ENCODE assay signal across 21 cellular contexts in genomic region chr2:85907671-85908157, GRCh38. TPM values are rescaled to one million over a fixed set of nuclear protein-coding genes. Genes with fewer than 3 reads are reported as not detected.
DNase-seq lines count a peak whose midpoint lies in the region; ATAC-seq, FAIRE-seq and TF ChIP-seq lines count a peak whose summit lies in the region.
"Had no signal": no experiment of that assay in that cellular context is flagged by ENCODE, and none has a peak within 500 bp of the region (broad histone marks: within the 10 kb centered on the region; RNA-seq: fewer than 3 reads in every experiment).

No MANE protein-coding gene starts in this region.

- H3K79me2 ChIP-seq in mammary epithelial cell (ENCODE audit: insufficient read depth, low read length) (no peaks in the 10 kb centered on the region), keratinocyte (ENCODE audit: control insufficient read depth, insufficient read depth, low read length) (no peaks in the 10 kb centered on the region)

- dilution Hi-C loops in mammary epithelial cell (cut with HindIII; ENCODE audit: low sequenced_read_pairs) (no loop called here), keratinocyte (cut with MboI; ENCODE audit: extremely low pct_ligation_motif_present, low sequenced_read_pairs) (no loop called here)

- H3K27ac ChIP-seq in breast epithelium (peak overlapping the region in 1 of 2 donors; percentile 39), mammary epithelial cell (ENCODE audit: insufficient read depth, low read depth, low read length) (peak overlapping the region; percentile 83), keratinocyte (ENCODE audit: control insufficient read depth, insufficient read depth, low read length) (peak overlapping the region; percentile 79), aorta (ENCODE audit: low read depth in 1 of 2, low read length in 2 of 2) (no peak overlapping the region)
- H3K27ac ChIP-seq: C4-2B, tibial artery had no signal

- peak; percentile 87 for DNase-seq in MCF 10A (ENCODE audit: unreplicated experiment)
- DNase-seq in breast epithelium (ENCODE audit: low spot score in 2 of 2), result no peak
- DNase-seq in mammary epithelial cell, result peak; percentile 89
- peak; percentile 98 for DNase-seq in keratinocyte (ENCODE audit: low read depth, low spot score)
- DNase-seq in aorta, result no peak
- no peak for DNase-seq in GM19240 (ENCODE audit: insufficient read length, low spot score)
- no peak for DNase-seq in HuH-7 (ENCODE audit: low spot score)
- no peak for DNase-seq in effector CD4-positive, alpha-beta T cell
- DNase-seq: activated CD8-positive, alpha-beta memory T cell treated with anti-CD3 and anti-CD28 coated beads for 24 hours; activated T-cell treated with anti-CD3 and anti-CD28 coated beads, Interleukin-2, amount 50 U/mL, for 72 hours; DMS153; effector memory CD4-positive, alpha-beta T cell; KG1; NCI-H1417; NCI-H526 treated with DMSO at 0.1 percent for 48 hours; SIG-M5; tibial artery had no signal

- H3K9me1 ChIP-seq in keratinocyte (ENCODE audit: control insufficient read depth, extremely low read depth, insufficient read depth, low read length), result no peaks in the 10 kb centered on the region

- H4K20me1 ChIP-seq in mammary epithelial cell (ENCODE audit: insufficient read depth, low read length), result no peaks in the 10 kb centered on the region
- H4K20me1 ChIP-seq in keratinocyte (ENCODE audit: control insufficient read depth, extremely low read depth, insufficient read depth, low read length), result no peaks in the 10 kb centered on the region

- no peak overlapping the region for H3K4me2 ChIP-seq in mammary epithelial cell (ENCODE audit: insufficient read depth, low read depth, low read length)
- H3K4me2 ChIP-seq in keratinocyte (ENCODE audit: control insufficient read depth, extremely low read depth, insufficient read depth, low read depth, low read length), result peak overlapping the region; percentile 42

- BruUV-seq in MCF 10A (replicated peaks; lab: Mats Ljungman, UMichigan), result no TSS peak
- no TSS peak for BruUV-seq in mammary epithelial cell (replicated peaks; lab: Mats Ljungman, UMichigan)

- intact Hi-C loops in MCF 10A (cut with micrococcal nuclease) (no loop called here), breast epithelium (cut with DNase I; ENCODE audit: low total_unique reads) (no loop called here), mammary epithelial cell (cut with micrococcal nuclease) (loop anchor here (1.0 kb wide), 1 partner anchor 11 kb away; no protein-coding TSS in a partner anchor), aorta (cut with DNase I) (no loop called here)

- no peaks in the 10 kb centered on the region for H3K36me3 ChIP-seq in breast epithelium
- no peaks in the 10 kb centered on the region for H3K36me3 ChIP-seq in mammary epithelial cell (ENCODE audit: insufficient read depth, low read length)
- H3K36me3 ChIP-seq in keratinocyte (ENCODE audit: control insufficient read depth in 2 of 2, extremely low read depth in 1 of 2, insufficient read depth in 2 of 2, low read length in 2 of 2), result no peaks in the 10 kb centered on the region
- no peaks in the 10 kb centered on the region for H3K36me3 ChIP-seq in aorta (ENCODE audit: control insufficient read depth in 1 of 2, insufficient read depth in 2 of 2, low read length in 1 of 2)
- H3K36me3 ChIP-seq: tibial artery had no signal

- POLR2A ChIA-PET in MCF 10A (lab: Yijun Ruan, JAX), result no interaction called here

- H3K27me3 ChIP-seq in breast epithelium (no peaks in the 10 kb centered on the region), mammary epithelial cell (ENCODE audit: insufficient read depth, low read length) (no peaks in the 10 kb centered on the region), keratinocyte (ENCODE audit: control insufficient read depth, extremely low read depth, insufficient read depth, low read length) (no peaks in the 10 kb centered on the region), aorta (ENCODE audit: control insufficient read depth in 1 of 2, insufficient read depth in 2 of 2, low read length in 1 of 2) (no peaks in the 10 kb centered on the region)
- H3K27me3 ChIP-seq: tibial artery had no signal

- 17% methylated on average over 9 of the region's 9 CpGs for WGBS in mammary epithelial cell (ENCODE audit: low coverage, missing lambda C conversion rate)
- WGBS in aorta, 2 donors, result 86 to 95% methylated on average over 9 of the region's 9 CpGs

- TF ChIP-seq CTCF in MCF 10A (IDR thresholded peaks at IDR 0.05; ENCODE audit: unreplicated experiment), result no peak
- no peak for TF ChIP-seq CTCF in breast epithelium (IDR thresholded peaks at IDR 0.05)
- TF ChIP-seq CTCF in mammary epithelial cell (conservative IDR thresholded peaks at IDR 0.05 in 1 of 2, IDR thresholded peaks at IDR 0.05 in 1 of 2; ENCODE audit: extremely low read depth in 1 of 2, insufficient read depth in 1 of 2, low read depth in 1 of 2, low read length in 2 of 2), result no peak
- TF ChIP-seq CTCF in keratinocyte (optimal IDR thresholded peaks at IDR 0.05 in 1 of 3, IDR thresholded peaks at IDR 0.05 in 1 of 3, conservative IDR thresholded peaks at IDR 0.05 in 1 of 3; ENCODE audit: extremely low read depth in 1 of 3, insufficient read depth in 2 of 3, low read length in 3 of 3), result no peak

- no peak for TF ChIP-seq POLR2A in breast epithelium (IDR thresholded peaks at IDR 0.05)

- H3K4me3 ChIP-seq in breast epithelium (no peak overlapping the region), mammary epithelial cell (replicated peaks in 1 of 3; ENCODE audit: insufficient read depth in 1 of 3, low read depth in 2 of 3, low read length in 3 of 3) (no peak overlapping the region), keratinocyte (ENCODE audit: control insufficient read depth in 2 of 3, extremely low read depth in 1 of 3, insufficient read depth in 2 of 3, low read depth in 1 of 3, low read length in 3 of 3) (no peak overlapping the region), aorta (ENCODE audit: low read length in 2 of 2) (no peak overlapping the region)
- H3K4me3 ChIP-seq: tibial artery had no signal

- peaks cover 45% of the 10 kb centered on the region for H3K4me1 Mint-ChIP-seq in MCF 10A (ENCODE audit: insufficient read depth, unreplicated experiment)
- H3K4me1 Mint-ChIP-seq: activated naive CD4-positive, alpha-beta T cell treated with anti-CD3 and anti-CD28 coated beads, Interleukin-2, amount 50 U/mL, for 24 hours had no signal

- no peaks in the 10 kb centered on the region for H3K9me3 Mint-ChIP-seq in MCF 10A (ENCODE audit: unreplicated experiment)
- H3K9me3 Mint-ChIP-seq: activated naive CD4-positive, alpha-beta T cell treated with anti-CD3 and anti-CD28 coated beads, Interleukin-2, amount 50 U/mL, for 24 hours; activated T-cell treated with anti-CD3 and anti-CD28 coated beads, Interleukin-2, amount 50 U/mL, for 72 hours; stimulated activated effector memory CD8-positive, alpha-beta T cell treated with anti-CD3 and anti-CD28 coated beads, Interleukin-12 subunit alpha, Interleukin-12 subunit beta, amount 100 ng/mL, for 72 hours had no signal

- ATAC-seq in aorta (ENCODE audit: low FRiP score), result no peak
- ATAC-seq: stimulated activated effector memory CD8-positive, alpha-beta T cell treated with anti-CD3 and anti-CD28 coated beads, Interleukin-12 subunit alpha, Interleukin-12 subunit beta, amount 100 ng/mL, for 72 hours had no signal

- H3K27ac Mint-ChIP-seq in MCF 10A (ENCODE audit: low read depth, unreplicated experiment), result peak overlapping the region; percentile 87
- H3K27ac Mint-ChIP-seq: activated naive CD4-positive, alpha-beta T cell treated with anti-CD3 and anti-CD28 coated beads, Interleukin-2, amount 50 U/mL, for 24 hours; activated T-cell treated with anti-CD3 and anti-CD28 coated beads, Interleukin-2, amount 50 U/mL, for 72 hours; stimulated activated effector memory CD8-positive, alpha-beta T cell treated with anti-CD3 and anti-CD28 coated beads, Interleukin-12 subunit alpha, Interleukin-12 subunit beta, amount 100 ng/mL, for 72 hours had no signal

- in situ Hi-C loops in mammary epithelial cell (cut with MboI; ENCODE audit: low sequenced_read_pairs in 2 of 2), result no loop called here

- H2AFZ ChIP-seq in mammary epithelial cell (ENCODE audit: low read depth, low read length), result peak overlapping the region; percentile 52
- H2AFZ ChIP-seq in keratinocyte (ENCODE audit: control insufficient read depth, low read length), result peak overlapping the region; percentile 42

- no peaks in the 10 kb centered on the region for H3K27me3 Mint-ChIP-seq in MCF 10A (ENCODE audit: insufficient read depth, unreplicated experiment)
- H3K27me3 Mint-ChIP-seq: activated naive CD4-positive, alpha-beta T cell treated with anti-CD3 and anti-CD28 coated beads, Interleukin-2, amount 50 U/mL, for 24 hours had no signal

- H3K36me3 Mint-ChIP-seq in MCF 10A (ENCODE audit: insufficient read depth, unreplicated experiment), result peaks cover 5% of the 10 kb centered on the region
- H3K36me3 Mint-ChIP-seq: activated naive CD4-positive, alpha-beta T cell treated with anti-CD3 and anti-CD28 coated beads, Interleukin-2, amount 50 U/mL, for 24 hours; stimulated activated effector memory CD8-positive, alpha-beta T cell treated with anti-CD3 and anti-CD28 coated beads, Interleukin-12 subunit alpha, Interleukin-12 subunit beta, amount 100 ng/mL, for 72 hours had no signal

- H3K4me1 ChIP-seq in breast epithelium (no peaks in the 10 kb centered on the region), mammary epithelial cell (ENCODE audit: insufficient read depth, low read length) (peaks cover 33% of the 10 kb centered on the region), keratinocyte (ENCODE audit: control insufficient read depth, extremely low read depth, insufficient read depth, low read length) (peaks cover 41% of the 10 kb centered on the region), aorta (ENCODE audit: control insufficient read depth in 1 of 2, insufficient read depth in 2 of 2, low read length in 2 of 2) (no peaks in the 10 kb centered on the region)

- no peaks in the 10 kb centered on the region for H3K9me3 ChIP-seq in breast epithelium
- H3K9me3 ChIP-seq in mammary epithelial cell (replicated peaks; ENCODE audit: insufficient read depth, low read length), result no peaks in the 10 kb centered on the region
- H3K9me3 ChIP-seq in keratinocyte (ENCODE audit: control insufficient read depth, low read depth, low read length), result no peaks in the 10 kb centered on the region
- H3K9me3 ChIP-seq in aorta (ENCODE audit: control insufficient read depth, low read length), result no peaks in the 10 kb centered on the region
- H3K9me3 ChIP-seq: tibial artery had no signal

- CTCF ChIA-PET in MCF 10A (lab: Yijun Ruan, JAX), result interaction anchor here (0.6 to 1.2 kb wide), 2 partner anchors 9 to 172 kb away, joined by 3 read pairs; no protein-coding TSS in a partner anchor
- CTCF ChIA-PET in mammary epithelial cell (lab: Charles Lee; ENCODE audit: low non-redundant PET), result interaction anchor here (1.1 kb wide), 1 partner anchor 18 kb away, joined by 6 read pairs; no protein-coding TSS in a partner anchor

- H3K9ac ChIP-seq in mammary epithelial cell (ENCODE audit: insufficient read depth, low read length), result no peak overlapping the region
- peak overlapping the region; percentile 39 for H3K9ac ChIP-seq in keratinocyte (ENCODE audit: control insufficient read depth, extremely low read depth, insufficient read depth, low read length)

- no peak overlapping the region for H3K4me3 Mint-ChIP-seq in MCF 10A (ENCODE audit: unreplicated experiment)
- H3K4me3 Mint-ChIP-seq: activated naive CD4-positive, alpha-beta T cell treated with anti-CD3 and anti-CD28 coated beads, Interleukin-2, amount 50 U/mL, for 24 hours; activated T-cell treated with anti-CD3 and anti-CD28 coated beads, Interleukin-2, amount 50 U/mL, for 72 hours; stimulated activated effector memory CD8-positive, alpha-beta T cell treated with anti-CD3 and anti-CD28 coated beads, Interleukin-12 subunit alpha, Interleukin-12 subunit beta, amount 100 ng/mL, for 72 hours had no signal

- FAIRE-seq in keratinocyte (lab: Jason Lieb, UNC), result peak; percentile 49
- FAIRE-seq: frontal cortex had no signal

RNA-seq across cellular contexts. Expression of gene ST3GAL5, which starts 18.9 kb away (rescaled TPM):
- total RNA-seq in MCF 10A (2022), result 1.2 and 2.3 TPM in 2 replicates
- total RNA-seq in breast epithelium, result 10 to 100 TPM; 20.8 to 52.5 (median 29.5) TPM
- total RNA-seq in mammary epithelial cell, result 10 to 100 TPM; 12.0 to 25.1 TPM
- polyA plus RNA-seq in mammary epithelial cell, result 13.0 TPM
- polyA minus RNA-seq in mammary epithelial cell, result 2.9 TPM
- 29.7 to 43.5 TPM (median 39.7 TPM) in 3 replicates for polyA plus RNA-seq in keratinocyte
- polyA plus RNA-seq in keratinocyte (2011; ENCODE audit: low read depth), result 7.1 TPM
- 30.7 and 44.2 TPM in 2 replicates for polyA plus RNA-seq in keratinocyte (2011; cell fraction: cytosol; rRNA removed)
- polyA plus RNA-seq in keratinocyte (2011; cell fraction: nucleus; rRNA removed), result 49.3 and 50.8 TPM in 2 replicates
- polyA plus RNA-seq in keratinocyte (2012; ENCODE audit: low replicate concordance), result 7.0 and 24.6 TPM in 2 replicates
- polyA minus RNA-seq in keratinocyte, result 16.0 to 43.2 TPM (median 26.8 TPM) in 3 replicates
- polyA minus RNA-seq in keratinocyte (2011; cell fraction: cytosol; rRNA and poly(A)+ RNA removed), result 18.2 TPM
- polyA minus RNA-seq in keratinocyte (2011; cell fraction: nucleus; rRNA and poly(A)+ RNA removed), result 19.0 and 37.9 TPM in 2 replicates
- total RNA-seq in aorta, result 10 to 100 TPM; 15.7 to 29.8 TPM
- polyA plus RNA-seq in aorta, result 10 to 100 TPM in 1 of 2 donors, 1 to 10 TPM in 1; 3.3 to 15.8 TPM

Comparison
In these comparisons a context has a peak if more than half of its experiments do, and no peak if none do; other contexts are left out.
1. DNase-seq: peak in MCF 10A (single experiment), mammary epithelial cell (single experiment) and keratinocyte (single experiment); none in breast epithelium (0 of 2), aorta (0 of 2), GM19240 (single experiment), HuH-7 (single experiment) and effector CD4-positive, alpha-beta T cell (single experiment).
2. H3K27ac ChIP-seq: peak in mammary epithelial cell (single experiment) and keratinocyte (single experiment); none in aorta (0 of 2).